In genomic region chr7:140213684-140214074, GRCh38 we compare ENCODE assay signal across 11 cellular contexts. TPM values are rescaled to one million over a fixed set of nuclear protein-coding genes. Genes with fewer than 3 reads are reported as not detected.
DNase-seq lines count a peak whose midpoint lies in the region; ATAC-seq, FAIRE-seq and TF ChIP-seq lines count a peak whose summit lies in the region.
"Had no signal": no experiment of that assay in that cellular context is flagged by ENCODE, and none has a peak within 500 bp of the region (broad histone marks: within the 10 kb centered on the region; RNA-seq: fewer than 3 reads in every experiment).

No MANE protein-coding gene starts in this region.

- intact Hi-C loops in GM12878 (cut with micrococcal nuclease; ENCODE audit: unreplicated experiment): loop anchor here (5.0 kb wide), 1 partner anchor 39 kb away; no protein-coding TSS in a partner anchor

- SMC1A ChIA-PET in GM12878 (lab: Charles Lee; ENCODE audit: uncharacterized antibody, unreplicated experiment): no interaction called here

- WGBS in GM12878 (ENCODE audit: insufficient coverage, insufficient replicate concordance, low lambda C conversion rate, missing lambda C conversion rate): 4% methylated on average over 3 of the region's 3 CpGs

- in situ Hi-C loops in GM12878 (cut with MboI): no loop called here

- no peaks in the 10 kb centered on the region for H4K20me1 ChIP-seq in GM12878 (ENCODE audit: control insufficient read depth, insufficient read depth)

- H3K4me1 ChIP-seq in GM12878 (ENCODE audit: control insufficient read depth, insufficient read depth, low read length) (peaks cover 58% of the 10 kb centered on the region), parathyroid adenoma (peaks cover 9% of the 10 kb centered on the region)

- POLR2A ChIA-PET in GM12878 (lab: Charles Lee): no interaction called here

- CTCF ChIA-PET in GM12878 (lab: Yijun Ruan, JAX): interaction anchor here (0.6 kb wide), 1 partner anchor 34 kb away, joined by 4 read pairs; no protein-coding TSS in a partner anchor

- H3K36me3 ChIP-seq in GM12878 (ENCODE audit: control insufficient read depth in 2 of 2, insufficient read depth in 2 of 2, low read length in 1 of 2) (no peaks in the 10 kb centered on the region), parathyroid adenoma (ENCODE audit: control insufficient read depth, insufficient read depth, low read length) (no peaks in the 10 kb centered on the region)

- H3K79me2 ChIP-seq in GM12878 (ENCODE audit: control insufficient read depth, insufficient read depth, low read length) (no peaks in the 10 kb centered on the region), parathyroid adenoma (no peaks in the 10 kb centered on the region)

- no peak for TF ChIP-seq RAD21 in GM12878 (IDR thresholded peaks at IDR 0.05; ENCODE audit: insufficient read depth, low read depth, low read length)

- H3K27me3 ChIP-seq in GM12878 (replicated peaks in 1 of 2; ENCODE audit: control insufficient read depth in 2 of 2, insufficient read depth in 2 of 2, low read length in 1 of 2): no peaks in the 10 kb centered on the region
- no peaks in the 10 kb centered on the region for H3K27me3 ChIP-seq in parathyroid adenoma (ENCODE audit: control insufficient read depth, insufficient read depth, low read length)

- H3K9me3 ChIP-seq in GM12878 (replicated peaks; ENCODE audit: control insufficient read depth, insufficient read depth, low read length) (peaks cover 19% of the 10 kb centered on the region), parathyroid adenoma (ENCODE audit: control insufficient read depth, low read length) (no peaks in the 10 kb centered on the region)

- H3K9ac ChIP-seq in GM12878 (ENCODE audit: control insufficient read depth, insufficient read depth, low read length): no peak overlapping the region
- H3K9ac ChIP-seq in parathyroid adenoma: no peak overlapping the region

- RAD21 ChIA-PET in GM12878 (lab: Charles Lee; ENCODE audit: unreplicated experiment): no interaction called here

- FAIRE-seq in GM12878 (lab: Jason Lieb, UNC): peak; percentile 38

- no peak for TF ChIP-seq POLR2A in GM12878 (IDR thresholded peaks at IDR 0.05; ENCODE audit: low read depth, low read length)

- TF ChIP-seq CTCF in GM12878 (IDR thresholded peaks at IDR 0.05 in 2 of 3, conservative IDR thresholded peaks at IDR 0.05 in 1 of 3; ENCODE audit: control insufficient read depth in 2 of 3, extremely low read depth in 1 of 3, insufficient read depth in 1 of 3, low read depth in 3 of 3, low read length in 3 of 3) (no peak), parathyroid adenoma (IDR thresholded peaks at IDR 0.05) (no peak)

- TF ChIP-seq EP300 in GM12878 (IDR thresholded peaks at IDR 0.05; ENCODE audit: borderline replicate concordance in 1 of 2, control insufficient read depth in 1 of 2, low read depth in 2 of 2, low read length in 2 of 2): no peak

- H3K27ac ChIP-seq in GM12878 (ENCODE audit: control insufficient read depth, insufficient read depth) (peak overlapping the region; percentile 40; the same call in 1 of the 2 replicates), parathyroid adenoma (no peak overlapping the region)

- peak; percentile 41 for DNase-seq in GM12878 (ENCODE audit: low read depth, low spot score)
- DNase-seq in middle frontal gyrus (ENCODE audit: extremely low spot score, low spot score): no peak
- DNase-seq: activated CD4-positive, alpha-beta T cell treated with anti-CD3 and anti-CD28 coated beads, Interleukin-2, amount 50 U/mL, for 1 hour; CD8-positive, alpha-beta memory T cell; NK-92 treated with Interleukin-12 subunit alpha and Interleukin-12 subunit beta, amount 100 ng/mL, for 24 hours had no signal

- no peak overlapping the region for H2AFZ ChIP-seq in GM12878 (ENCODE audit: control insufficient read depth, low read depth, low read length)
- H2AFZ ChIP-seq in parathyroid adenoma: peak overlapping the region; percentile 19
- H2AFZ ChIP-seq: GM23338 had no signal

- ATAC-seq in GM18858 (IDR thresholded peaks at IDR 0.05; ENCODE audit: unreplicated experiment) (peak; percentile 28), HG02884 (IDR thresholded peaks at IDR 0.05; ENCODE audit: unreplicated experiment) (peak; percentile 25), GM12878 (peak; percentile 12; the same call in 2 of the 3 replicates), GM18868 (IDR thresholded peaks at IDR 0.05; ENCODE audit: unreplicated experiment) (no peak), HG03354 (IDR thresholded peaks at IDR 0.05; ENCODE audit: poor library complexity, severe bottlenecking, unreplicated experiment) (no peak)
- ATAC-seq: GM23338 had no signal

- BruUV-seq in GM12878 (replicated peaks; lab: Mats Ljungman, UMichigan): no TSS peak

- H3K4me3 ChIP-seq in GM12878 (peak overlapping the region; percentile 43; the same call in 1 of the 2 replicates), parathyroid adenoma (ENCODE audit: low read depth, low read length) (no peak overlapping the region)
- H3K4me3 ChIP-seq: GM23338 had no signal

- peak overlapping the region; percentile 79 for H3K4me2 ChIP-seq in GM12878 (ENCODE audit: control insufficient read depth, insufficient read depth)
- no peak overlapping the region for H3K4me2 ChIP-seq in parathyroid adenoma (ENCODE audit: low read length)
- H3K4me2 ChIP-seq: GM23338 had no signal

TF ChIP-seq in GM12878, 131 proteins besides CTCF, POLR2A, EP300 and RAD21:
- TF ChIP-seq TCF12 (IDR thresholded peaks at IDR 0.05; ENCODE audit: low read depth, low read length): peak; percentile 88
- no peak for TF ChIP-seq SKIL (IDR thresholded peaks at IDR 0.05; ENCODE audit: low read depth, poor library complexity, severe bottlenecking)
- TF ChIP-seq LARP7 (IDR thresholded peaks at IDR 0.05): no peak
- no peak for TF ChIP-seq ESRRA (IDR thresholded peaks at IDR 0.05; ENCODE audit: low read length)
- no peak for TF ChIP-seq ZZZ3 (IDR thresholded peaks at IDR 0.05; ENCODE audit: control insufficient read depth, insufficient read length, low read depth)
- no peak for TF ChIP-seq RAD51 (IDR thresholded peaks at IDR 0.05)
- TF ChIP-seq HDAC2 (IDR thresholded peaks at IDR 0.05): no peak
- no peak for TF ChIP-seq FOS (IDR thresholded peaks at IDR 0.05; ENCODE audit: borderline replicate concordance, extremely low read depth, insufficient read length)
- no peak for TF ChIP-seq SREBF1 (IDR thresholded peaks at IDR 0.05; ENCODE audit: low read length)
- TF ChIP-seq IRF4 (IDR thresholded peaks at IDR 0.05; ENCODE audit: low read depth, low read length): peak; percentile 72; the same call in 1 of the 2 replicates
- TF ChIP-seq RUNX3 (IDR thresholded peaks at IDR 0.05; ENCODE audit: low read length): peak; percentile 73
- no peak for TF ChIP-seq CBX3 (IDR thresholded peaks at IDR 0.05; ENCODE audit: borderline replicate concordance, low read depth)
- no peak for TF ChIP-seq CBFB (IDR thresholded peaks at IDR 0.05; ENCODE audit: low read depth)
- peak; percentile 65 for TF ChIP-seq JUNB (IDR thresholded peaks at IDR 0.05)
- TF ChIP-seq BCL11A (IDR thresholded peaks at IDR 0.05; ENCODE audit: low read depth, low read length): peak; percentile 64; the same call in 1 of the 2 replicates
- TF ChIP-seq YY1 (IDR thresholded peaks at IDR 0.05; ENCODE audit: low read depth, low read length): no peak
- TF ChIP-seq PML (IDR thresholded peaks at IDR 0.05; ENCODE audit: low read length): no peak
- TF ChIP-seq POU2F2 (IDR thresholded peaks at IDR 0.05; ENCODE audit: borderline replicate concordance, low read depth, low read length): no peak
- TF ChIP-seq PAX5 (IDR thresholded peaks at IDR 0.05; ENCODE audit: borderline replicate concordance, low read depth, low read length): 0 out of 2 replicates have a peak, but pooled peaks have one; percentile 17
- no peak for TF ChIP-seq ZNF217 (IDR thresholded peaks at IDR 0.05)
- TF ChIP-seq CHD1 (IDR thresholded peaks at IDR 0.05; ENCODE audit: low read depth, low read length): no peak
- TF ChIP-seq TCF3 (IDR thresholded peaks at IDR 0.05; ENCODE audit: borderline replicate concordance, insufficient read depth, low read depth, low read length): peak; percentile 79

RNA-seq across cellular contexts. Expression of gene KDM7A, which starts 36.9 kb away (rescaled TPM):
- 18.0 and 19.6 TPM in 2 replicates for total RNA-seq in GM12878 (2013; cell fraction: nucleolus; rRNA removed)
- 0.76 and 0.96 TPM in 2 replicates for total RNA-seq in GM12878 (2014; rRNA removed)
- total RNA-seq in GM12878 (2014; rRNA removed; fragmentation: Illumina TruSeq; extraction: Trizol): 0.64 and 0.81 TPM in 2 replicates
- 0.95 and 1.5 TPM in 2 replicates for total RNA-seq in GM12878 (2021)
- polyA plus RNA-seq in GM12878 (2011; ENCODE audit: low read depth): 0.52 TPM
- polyA plus RNA-seq in GM12878 (2011; rRNA removed): 0.87 and 1.0 TPM in 2 replicates
- 0.90 and 0.92 TPM in 2 replicates for polyA plus RNA-seq in GM12878 (2011; cell fraction: cytosol; rRNA removed)
- 2.2 and 3.8 TPM in 2 replicates for polyA plus RNA-seq in GM12878 (2011; cell fraction: nucleus; rRNA removed)
- polyA plus RNA-seq in GM12878 (2012): 0.81 and 1.3 TPM in 2 replicates
- polyA plus RNA-seq in GM12878 (2014; fragmentation: Illumina TruSeq; extraction: Trizol): 0.68 and 0.79 TPM in 2 replicates
- under 1 TPM; 0.07 to 0.16 TPM for polyA plus RNA-seq in GM12878 (2014; fragmentation: Nextera tagmentation; extraction: Ambion mirVana)
- polyA plus RNA-seq in GM12878 (2014; rRNA removed): 0.75 and 0.86 TPM in 2 replicates
- under 1 TPM; 0.19 to 0.32 TPM for polyA plus RNA-seq in GM12878 (2016; fragmentation: Nextera tagmentation; extraction: Ambion mirVana)
- polyA minus RNA-seq in GM12878 (2011; rRNA and poly(A)+ RNA removed): 2.7 and 4.2 TPM in 2 replicates
- 0.40 and 0.83 TPM in 2 replicates for polyA minus RNA-seq in GM12878 (2011; cell fraction: cytosol; rRNA and poly(A)+ RNA removed)
- 0.97 and 2.0 TPM in 2 replicates for polyA minus RNA-seq in GM12878 (2011; cell fraction: nucleus; rRNA and poly(A)+ RNA removed)

Comparison
In these comparisons a context has a peak if more than half of its experiments do, and no peak if none do; other contexts are left out.
1. ATAC-seq: peak in GM18858 (single experiment), HG02884 (single experiment) and GM12878 (single experiment); none in GM18868 (single experiment) and HG03354 (single experiment).